Comparison of ENCODE assay signal across 33 cellular contexts in the genomic region with DNA sequence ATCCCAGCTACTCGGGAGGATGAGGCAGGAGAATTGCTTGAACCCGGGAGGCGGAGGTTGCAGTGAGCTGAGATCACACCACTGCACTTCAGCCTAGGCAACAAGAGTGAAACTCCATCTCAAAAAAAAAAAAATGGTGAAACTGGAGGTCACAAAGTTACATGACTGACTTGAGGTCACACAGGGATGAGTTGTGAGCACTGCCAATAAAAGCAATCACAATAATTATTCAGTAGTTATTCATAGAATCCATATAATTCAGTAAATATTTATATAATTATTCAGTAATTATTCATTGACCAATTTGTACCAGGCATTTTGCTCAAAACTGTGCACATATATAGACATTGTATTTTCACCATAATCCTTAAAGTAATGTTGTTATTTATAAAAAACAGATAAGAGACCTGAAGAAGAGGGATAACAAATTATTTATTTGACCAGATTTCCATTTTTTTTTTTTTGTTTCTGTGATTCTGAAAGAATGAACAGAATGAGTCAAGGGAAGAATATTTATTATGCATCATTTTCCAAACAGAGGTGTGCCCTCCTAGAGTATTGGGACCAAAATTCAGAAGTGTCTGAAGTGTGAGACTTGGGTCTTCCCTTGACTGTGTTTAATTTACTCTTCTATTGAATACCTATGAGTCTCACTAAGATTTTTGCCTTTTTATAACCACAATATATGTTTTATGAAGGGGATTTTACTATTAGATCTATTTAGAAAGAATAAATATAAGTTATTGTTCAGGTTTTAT.
"Had no signal": no experiment of that assay in that cellular context is flagged by ENCODE, and none has a peak within 500 bp of the region (broad histone marks: within the 10 kb centered on the region; RNA-seq: fewer than 3 reads in every experiment).

No MANE protein-coding gene starts in this region.

- H3K4me1 ChIP-seq: Peyer's patch, SJCRH30 had no signal

- H3K9me3 ChIP-seq: MG63, Peyer's patch, SJCRH30 had no signal

- FAIRE-seq: K562 had no signal

- ATAC-seq: K562, Right ventricle myocardium inferior, SK-N-SH treated with all-trans-retinoic acid at 6 μM for 48 hours had no signal

- DNase-seq: Kasumi-1, KG1, MG63, NCI-H1048, NCI-H1092 treated with DMSO at 0.1 percent for 48 hours, NCI-H1105 treated with DMSO at 0.1 percent for 48 hours, NCI-H1417, NCI-H1436, NCI-H146, NCI-H1694, NCI-H187, NCI-H1930, NCI-H2029 treated with DMSO at 0.1 percent for 48 hours, NCI-H2081 treated with DMSO at 0.1 percent for 48 hours, NCI-H2107, NCI-H2171, NCI-H226, NCI-H446 treated with DMSO at 0.1 percent for 48 hours, NCI-H510A, NCI-H524, NCI-H526, NCI-H69, NCI-H748 treated with DMSO at 0.1 percent for 48 hours, NCI-H82, Peyer's patch, RPMI8226, SHP77, SIG-M5, SJCRH30 had no signal

- H3K27me3 ChIP-seq: MG63, Peyer's patch, SJCRH30 had no signal

- H3K4me3 ChIP-seq: K562, MG63, Peyer's patch, SJCRH30, SK-N-MC had no signal

- H3K36me3 ChIP-seq: MG63, Peyer's patch, SJCRH30 had no signal

- H3K27ac ChIP-seq: Peyer's patch, SJCRH30, SK-N-MC had no signal
